Comparison of ENCODE assay signal across 1 cellular context in genomic region chr1:53804181-53804580, GRCh38.
TF ChIP-seq lines count a peak whose summit lies in the region.

No MANE protein-coding gene starts in this region.

TF ChIP-seq in IMR-90, 13 proteins besides CTCF, POLR2A, EP300 and RAD21:
- TF ChIP-seq MAZ (IDR thresholded peaks at IDR 0.05; ENCODE audit: borderline replicate concordance, low read depth, low read length) = no peak
- no peak for TF ChIP-seq SMC3 (IDR thresholded peaks at IDR 0.05; ENCODE audit: low read depth, low read length)
- no peak for TF ChIP-seq BHLHE40 (IDR thresholded peaks at IDR 0.05; ENCODE audit: low read depth, low read length)
- no peak for TF ChIP-seq ELK1 (IDR thresholded peaks at IDR 0.05; ENCODE audit: borderline replicate concordance, low read depth, low read length)
- no peak for TF ChIP-seq CEBPB (IDR thresholded peaks at IDR 0.05; ENCODE audit: low read depth, low read length)
- TF ChIP-seq USF2 (IDR thresholded peaks at IDR 0.05; ENCODE audit: low read depth, low read length) = no peak
- no peak for TF ChIP-seq NFE2L2 (IDR thresholded peaks at IDR 0.05; ENCODE audit: low read depth, low read length)
- no peak for TF ChIP-seq RCOR1 (IDR thresholded peaks at IDR 0.05; ENCODE audit: insufficient replicate concordance, low read length)
- no peak for TF ChIP-seq FOS (IDR thresholded peaks at IDR 0.05; ENCODE audit: low read depth, low read length)
- no peak for TF ChIP-seq CHD1 (IDR thresholded peaks at IDR 0.05; ENCODE audit: low read depth, low read length)
- no peak for TF ChIP-seq MAFK (IDR thresholded peaks at IDR 0.05; ENCODE audit: low read depth, low read length)
